In genomic region chr9:128399851-128400250, GRCh38 we compare ENCODE assay signal across 16 cellular contexts. TPM values are rescaled to one million over a fixed set of nuclear protein-coding genes. Genes with fewer than 3 reads are reported as not detected.
DNase-seq lines count a peak whose midpoint lies in the region; ATAC-seq and TF ChIP-seq lines count a peak whose summit lies in the region.
"Had no signal": no experiment of that assay in that cellular context is flagged by ENCODE, and none has a peak within 500 bp of the region (broad histone marks: within the 10 kb centered on the region; RNA-seq: fewer than 3 reads in every experiment).

No MANE protein-coding gene starts in this region.

- DNase-seq in islet precursor cell = peak; percentile 33
- DNase-seq in substantia nigra (lab: John Stamatoyannopoulos, UW) = no peak
- DNase-seq in DMS53 (lab: John Stamatoyannopoulos, UW) = no peak
- no peak for DNase-seq in ascending aorta (ENCODE audit: low spot score in 2 of 2)
- DNase-seq: ACHN; BE2C; C1 segment of cervical spinal cord; CD4-positive, CD25-positive, alpha-beta regulatory T cell; CD8-positive, alpha-beta memory T cell; COR-L47; DMS 273 treated with DMSO at 0.1 percent for 48 hours; GOT3; H9 had no signal

- no peaks in the 10 kb centered on the region for H3K4me1 ChIP-seq in ascending aorta
- H3K4me1 ChIP-seq: BE2C had no signal

- H3K36me3 ChIP-seq in ascending aorta = no peaks in the 10 kb centered on the region
- H3K36me3 ChIP-seq: BE2C had no signal

- H3K9me3 ChIP-seq in ascending aorta = no peaks in the 10 kb centered on the region
- H3K9me3 ChIP-seq: BE2C had no signal

- no peak for TF ChIP-seq CTCF in ascending aorta (IDR thresholded peaks at IDR 0.05)

- no peak for ATAC-seq in GM18909 (IDR thresholded peaks at IDR 0.05; ENCODE audit: poor library complexity, unreplicated experiment)
- ATAC-seq: HepG2 had no signal

- H3K4me3 ChIP-seq in ascending aorta = no peak overlapping the region

- H3K27me3 ChIP-seq in ascending aorta = no peaks in the 10 kb centered on the region
- H3K27me3 ChIP-seq: BE2C had no signal

- intact Hi-C loops in ascending aorta (cut with DNase I) = no loop called here

- H3K27ac ChIP-seq in angular gyrus (ENCODE audit: low read depth, low read length) (peak overlapping the region; percentile 48), substantia nigra (ENCODE audit: low read depth, low read length, poor library complexity, severe bottlenecking) (peak overlapping the region; percentile 70), ascending aorta (no peak overlapping the region)

RNA-seq across cellular contexts. Expression of gene CERCAM, which starts 20.8 kb away (rescaled TPM):
- total RNA-seq in ascending aorta = 70.5 TPM

RNA-seq across cellular contexts. Expression of gene URM1, which starts 28.7 kb away (rescaled TPM):
- total RNA-seq in ascending aorta = 37.5 TPM

RNA-seq across cellular contexts. Expression of gene ODF2, which starts 56.0 kb away (rescaled TPM):
- total RNA-seq in ascending aorta = 26.9 TPM

RNA-seq across cellular contexts. Expression of gene SLC27A4, which starts 59.5 kb away (rescaled TPM):
- 16.6 TPM for total RNA-seq in ascending aorta

Comparison
In these comparisons a context has a peak if more than half of its experiments do, and no peak if none do; other contexts are left out.
1. H3K27ac ChIP-seq: peak in angular gyrus (single experiment) and substantia nigra (single experiment); none in ascending aorta (0 of 2).